Comparison of ENCODE assay signal across 17 cellular contexts in genomic region chr10:49834201-49834600, GRCh38.
A peak's percentile ranks its signal among the peaks of the same experiment; 100 is the strongest.
DNase-seq lines count a peak whose midpoint lies in the region; ATAC-seq, FAIRE-seq and TF ChIP-seq lines count a peak whose summit lies in the region.
"Had no signal": no experiment of that assay in that cellular context is flagged by ENCODE, and none has a peak within 500 bp of the region (broad histone marks: within the 10 kb centered on the region; RNA-seq: fewer than 3 reads in every experiment).

No MANE protein-coding gene starts in this region.

- no peaks in the 10 kb centered on the region for H4K20me1 ChIP-seq in GM12878 (ENCODE audit: control insufficient read depth, insufficient read depth)
- H4K20me1 ChIP-seq: BLaER1 had no signal

- H3K27ac ChIP-seq in GM12878 (ENCODE audit: control insufficient read depth, insufficient read depth): no peak overlapping the region
- H3K27ac ChIP-seq: BLaER1, KMS-11 had no signal

- H3K27me3 ChIP-seq in GM12878 (replicated peaks in 1 of 2; ENCODE audit: control insufficient read depth in 2 of 2, insufficient read depth in 2 of 2, low read length in 1 of 2): no peaks in the 10 kb centered on the region
- H3K27me3 ChIP-seq: BLaER1 had no signal

- no peaks in the 10 kb centered on the region for H3K27me3 Mint-ChIP-seq in nephron progenitor cell (ENCODE audit: low read depth, poor library complexity)
- H3K27me3 Mint-ChIP-seq: CD8-positive, alpha-beta memory T cell had no signal

- no peak overlapping the region for H2AFZ ChIP-seq in GM12878 (ENCODE audit: control insufficient read depth, low read depth, low read length)

- no peaks in the 10 kb centered on the region for H3K9me3 ChIP-seq in GM12878 (replicated peaks; ENCODE audit: control insufficient read depth, insufficient read depth, low read length)
- H3K9me3 ChIP-seq: BLaER1 had no signal

- in situ Hi-C loops in GM12878 (cut with MboI): no loop called here

- H3K27ac Mint-ChIP-seq in nephron progenitor cell: peak overlapping the region; percentile 31
- H3K27ac Mint-ChIP-seq: CD8-positive, alpha-beta memory T cell had no signal

- no peak for TF ChIP-seq POLR2A in GM12878 (IDR thresholded peaks at IDR 0.05; ENCODE audit: low read depth, low read length)

- CTCF ChIA-PET in GM12878 (lab: Yijun Ruan, JAX): interaction anchor here (0.9 kb wide), 1 partner anchor 7 kb away, joined by 4 read pairs; no protein-coding TSS in a partner anchor
- CTCF ChIA-PET in GM10248 (lab: Yijun Ruan, JAX): no interaction called here

- DNase-seq in GM12878 (ENCODE audit: low read depth, low spot score): no peak
- DNase-seq in nephron progenitor cell: no peak
- DNase-seq in NCI-H1105 treated with DMSO at 0.1 percent for 48 hours (lab: John Stamatoyannopoulos, UW): no peak
- DNase-seq in retina: no peak
- no peak for DNase-seq in GM10248 (ENCODE audit: extremely low spot score)
- DNase-seq: 8988T; AML-193; Caco-2; CD8-positive, alpha-beta memory T cell; DND-41; GDM1; H7 had no signal

- no peaks in the 10 kb centered on the region for H3K79me2 ChIP-seq in GM12878 (ENCODE audit: control insufficient read depth, insufficient read depth, low read length)

- SMC1A ChIA-PET in GM12878 (lab: Charles Lee; ENCODE audit: uncharacterized antibody, unreplicated experiment): no interaction called here

- H3K4me2 ChIP-seq in GM12878 (ENCODE audit: control insufficient read depth, insufficient read depth): peak overlapping the region; percentile 7; the same call in 1 of the 2 replicates
- H3K4me2 ChIP-seq: BLaER1, KMS-11 had no signal

- no peak overlapping the region for H3K4me3 ChIP-seq in GM12878
- H3K4me3 ChIP-seq: BLaER1 had no signal

- POLR2A ChIA-PET in GM12878 (lab: Charles Lee): no interaction called here
- POLR2A ChIA-PET in GM10248 (lab: Yijun Ruan, JAX): no interaction called here

- no peak for FAIRE-seq in GM12878 (lab: Jason Lieb, UNC)

- WGBS in GM12878 (ENCODE audit: insufficient coverage, insufficient replicate concordance, low lambda C conversion rate, missing lambda C conversion rate): 95% methylated on average over 2 of the region's 2 CpGs

- no peaks in the 10 kb centered on the region for H3K9me3 Mint-ChIP-seq in nephron progenitor cell
- H3K9me3 Mint-ChIP-seq: CD8-positive, alpha-beta memory T cell had no signal

- TF ChIP-seq RAD21 in GM12878 (IDR thresholded peaks at IDR 0.05; ENCODE audit: insufficient read depth, low read depth, low read length): no peak

- H3K4me3 Mint-ChIP-seq in nephron progenitor cell: no peak overlapping the region
- H3K4me3 Mint-ChIP-seq: CD8-positive, alpha-beta memory T cell had no signal

- H3K4me1 ChIP-seq in GM12878 (ENCODE audit: control insufficient read depth, insufficient read depth, low read length): peaks cover 4% of the 10 kb centered on the region

- RAD21 ChIA-PET in GM12878 (lab: Charles Lee; ENCODE audit: unreplicated experiment): no interaction called here

- BruUV-seq in GM12878 (replicated peaks; lab: Mats Ljungman, UMichigan): no TSS peak

- peaks cover 35% of the 10 kb centered on the region for H3K36me3 Mint-ChIP-seq in nephron progenitor cell (ENCODE audit: low read depth)

- intact Hi-C loops in GM12878 (cut with micrococcal nuclease; ENCODE audit: unreplicated experiment): no loop called here

- peaks cover 2 to 4% of the 10 kb centered on the region in 2 experiments; a peak in 3 of 4 replicates for H3K36me3 ChIP-seq in GM12878 (ENCODE audit: control insufficient read depth in 2 of 2, insufficient read depth in 2 of 2, low read length in 1 of 2)

- TF ChIP-seq CTCF in GM12878 (IDR thresholded peaks at IDR 0.05 in 2 of 3, conservative IDR thresholded peaks at IDR 0.05 in 1 of 3; ENCODE audit: control insufficient read depth in 2 of 3, extremely low read depth in 1 of 3, insufficient read depth in 1 of 3, low read depth in 3 of 3, low read length in 3 of 3) (no peak), nephron progenitor cell (IDR thresholded peaks at IDR 0.05) (no peak), GM10248 (IDR thresholded peaks at IDR 0.05; ENCODE audit: control extremely low read depth, extremely low read depth, low read depth, missing control alignments) (no peak)

- ATAC-seq in GM21576 (IDR thresholded peaks at IDR 0.05; ENCODE audit: unreplicated experiment): peak; percentile 51
- peak; percentile 43 for ATAC-seq in HG03442 (IDR thresholded peaks at IDR 0.05; ENCODE audit: unreplicated experiment)
- no peak for ATAC-seq in GM12878
- ATAC-seq in HG03175 (IDR thresholded peaks at IDR 0.05; ENCODE audit: unreplicated experiment): no peak

- H3K9ac ChIP-seq in GM12878 (ENCODE audit: control insufficient read depth, insufficient read depth, low read length): no peak overlapping the region
- H3K9ac ChIP-seq: BLaER1, KMS-11 had no signal

- H3K4me1 Mint-ChIP-seq in nephron progenitor cell: peaks cover 53% of the 10 kb centered on the region
- H3K4me1 Mint-ChIP-seq: CD8-positive, alpha-beta memory T cell had no signal

- no peak for TF ChIP-seq EP300 in GM12878 (IDR thresholded peaks at IDR 0.05; ENCODE audit: borderline replicate concordance in 1 of 2, control insufficient read depth in 1 of 2, low read depth in 2 of 2, low read length in 2 of 2)

TF ChIP-seq in GM12878, 131 proteins besides CTCF, POLR2A, EP300 and RAD21:
- no peak for TF ChIP-seq USF2 (IDR thresholded peaks at IDR 0.05; ENCODE audit: borderline replicate concordance, low read depth, low read length)
- no peak for TF ChIP-seq ATF2 (IDR thresholded peaks at IDR 0.05; ENCODE audit: low read length)
- TF ChIP-seq JUND (IDR thresholded peaks at IDR 0.05; ENCODE audit: low read depth, low read length): no peak
- TF ChIP-seq MEF2B (IDR thresholded peaks at IDR 0.05; ENCODE audit: partially characterized antibody, poor library complexity, severe bottlenecking): peak; percentile 22
- 0 out of 2 replicates have a peak, but pooled peaks have one; percentile 54 for TF ChIP-seq MEF2A (IDR thresholded peaks at IDR 0.05; ENCODE audit: insufficient read depth, low read depth, low read length)

Comparison
In these comparisons a context has a peak if more than half of its experiments do, and no peak if none do; other contexts are left out.
1. ATAC-seq: peak in GM21576 (single experiment) and HG03442 (single experiment); none in GM12878 (single experiment) and HG03175 (single experiment).